ENCODE assay signal across 1 cellular context in genomic region chr17:18314731-18315497, GRCh38.
A peak's percentile ranks its signal among the peaks of the same experiment; 100 is the strongest.
TF ChIP-seq lines count a peak whose summit lies in the region.

Gene SMCR8 (plus strand): TSS chr17:18315293. CDS start chr17:18315790, 497 bp downstream.
Gene TOP3A (minus strand): TSS chr17:18314994. CDS start chr17:18314778, 216 bp downstream.

TF ChIP-seq in K562, 482 proteins besides CTCF, POLR2A, EP300 and RAD21 (continued from another document and continues in another):
- TF ChIP-seq ZKSCAN1 (IDR thresholded peaks at IDR 0.05; ENCODE audit: low read depth, low read length) (0 out of 2 replicates have a peak, but pooled peaks have one; percentile 35), ZNF57 (CRISPR knock-in tag; IDR thresholded peaks at IDR 0.05) (no peak), KLF16 (IDR thresholded peaks at IDR 0.05) (no peak), ETV5 (CRISPR knock-in tag; IDR thresholded peaks at IDR 0.05; ENCODE audit: low read depth) (no peak; the same call in 1 of the 2 replicates), KAT2B (IDR thresholded peaks at IDR 0.05; ENCODE audit: low read depth, low read length) (no peak), PREB (CRISPR knock-in tag; IDR thresholded peaks at IDR 0.05) (no peak), E2F6 (IDR thresholded peaks at IDR 0.05; ENCODE audit: borderline replicate concordance in 1 of 2, extremely low read depth in 1 of 2, insufficient read depth in 1 of 2, insufficient read length in 1 of 2, low read depth in 1 of 2, low read length in 1 of 2, poor library complexity in 1 of 2, severe bottlenecking in 1 of 2) (peak; percentile 64 to 77), ZNF696 (CRISPR knock-in tag; conservative IDR thresholded peaks at IDR 0.05) (no peak), MTF1 (CRISPR knock-in tag; IDR thresholded peaks at IDR 0.05; ENCODE audit: borderline replicate concordance) (no peak), NONO (IDR thresholded peaks at IDR 0.05; ENCODE audit: low read depth in 2 of 2, low read length in 1 of 2) (no peak), PHTF2 (CRISPR knock-in tag; IDR thresholded peaks at IDR 0.05) (no peak), NFYB (IDR thresholded peaks at IDR 0.05; ENCODE audit: extremely low read depth, insufficient read length) (no peak), TAF7 (tag; IDR thresholded peaks at IDR 0.05) (peak; percentile 77), ZNF274 (IDR thresholded peaks at IDR 0.05; ENCODE audit: borderline replicate concordance, low read depth, low read length) (no peak), SNRNP70 (optimal IDR thresholded peaks at IDR 0.05; ENCODE audit: low read depth, low read length) (no peak), SMARCA5 (IDR thresholded peaks at IDR 0.05) (no peak), HMGXB4 (CRISPR knock-in tag; IDR thresholded peaks at IDR 0.05) (no peak), ZBTB43 (CRISPR knock-in tag; IDR thresholded peaks at IDR 0.05) (no peak), ZNF3 (CRISPR knock-in tag; IDR thresholded peaks at IDR 0.05) (no peak), MXI1 (IDR thresholded peaks at IDR 0.05; ENCODE audit: low read depth, low read length) (no peak), ATF2 (CRISPR knock-in tag; IDR thresholded peaks at IDR 0.05) (no peak), ZC3H11A (IDR thresholded peaks at IDR 0.05; ENCODE audit: low read depth, low read length) (no peak), ZFP30 (CRISPR knock-in tag; IDR thresholded peaks at IDR 0.05; ENCODE audit: borderline replicate concordance) (no peak), ZSCAN32 (CRISPR knock-in tag; IDR thresholded peaks at IDR 0.05) (no peak), E2F5 (CRISPR knock-in tag; IDR thresholded peaks at IDR 0.05) (peak; percentile 37; the same call in 1 of the 2 replicates), CHD2 (IDR thresholded peaks at IDR 0.05; ENCODE audit: low read depth, low read length) (no peak), ELF2 (CRISPR knock-in tag; IDR thresholded peaks at IDR 0.05) (peak; percentile 92), MAZ (CRISPR knock-in tag; conservative IDR thresholded peaks at IDR 0.05 in 1 of 2, IDR thresholded peaks at IDR 0.05 in 1 of 2) (peak; percentile 26; a peak in 2 of 4 replicates), ASH1L (IDR thresholded peaks at IDR 0.05; ENCODE audit: borderline replicate concordance, low read depth, partially characterized antibody) (peak; percentile 76), FOXP1 (CRISPR knock-in tag; IDR thresholded peaks at IDR 0.05) (no peak), ZC3H8 (IDR thresholded peaks at IDR 0.05) (no peak), PML (IDR thresholded peaks at IDR 0.05; ENCODE audit: low read length) (no peak), ZEB2 (IDR thresholded peaks at IDR 0.05) (no peak), MITF (IDR thresholded peaks at IDR 0.05) (peak; percentile 92), SRSF7 (optimal IDR thresholded peaks at IDR 0.05; ENCODE audit: low read depth, low read length) (no peak), ZNF41 (CRISPR knock-in tag; conservative IDR thresholded peaks at IDR 0.05) (no peak), YBX1 (IDR thresholded peaks at IDR 0.05) (no peak), POLR2B (IDR thresholded peaks at IDR 0.05; ENCODE audit: low read depth, partially characterized antibody) (no peak), ARID4B (CRISPR knock-in tag; IDR thresholded peaks at IDR 0.05) (peak; percentile 85), FOXA3 (CRISPR knock-in tag; conservative IDR thresholded peaks at IDR 0.05 in 1 of 2, IDR thresholded peaks at IDR 0.05 in 1 of 2) (no peak), CREB5 (CRISPR knock-in tag; IDR thresholded peaks at IDR 0.05) (no peak), ZNF707 (CRISPR knock-in tag; conservative IDR thresholded peaks at IDR 0.05) (no peak), SAFB (IDR thresholded peaks at IDR 0.05; ENCODE audit: borderline replicate concordance, low read depth, low read length) (no peak), TGIF2 (CRISPR knock-in tag; IDR thresholded peaks at IDR 0.05) (no peak), ILF3 (IDR thresholded peaks at IDR 0.05; ENCODE audit: borderline replicate concordance) (no peak), SMAD3 (CRISPR knock-in tag; conservative IDR thresholded peaks at IDR 0.05) (no peak), ESRRB (CRISPR knock-in tag; IDR thresholded peaks at IDR 0.05; ENCODE audit: borderline replicate concordance) (no peak), ZNF639 (CRISPR knock-in tag; conservative IDR thresholded peaks at IDR 0.05 in 1 of 2, IDR thresholded peaks at IDR 0.05 in 1 of 2) (peak in 1 of 2 experiments; percentile 72; a peak in 1 of 4 replicates), ZNF695 (CRISPR knock-in tag; IDR thresholded peaks at IDR 0.05) (no peak), RBM22 (IDR thresholded peaks at IDR 0.05; ENCODE audit: low read depth, low read length, poor library complexity, severe bottlenecking) (no peak), ZNF121 (CRISPR knock-in tag; conservative IDR thresholded peaks at IDR 0.05) (no peak), GTF2A2 (tag; IDR thresholded peaks at IDR 0.05) (no peak), BRD4 (IDR thresholded peaks at IDR 0.05) (no peak), CHD4 (IDR thresholded peaks at IDR 0.05; ENCODE audit: insufficient read depth, insufficient replicate concordance, low read depth, low read length, poor library complexity, severe bottlenecking) (no peak), YY1 (IDR thresholded peaks at IDR 0.05; ENCODE audit: borderline replicate concordance in 1 of 3, control insufficient read depth in 1 of 3, extremely low read depth in 1 of 3, insufficient read depth in 3 of 3, insufficient read length in 1 of 3, insufficient replicate concordance in 2 of 3, low read depth in 1 of 3, low read length in 2 of 3) (peak; percentile 84 to 98 (median 95))
